Comparison of ENCODE assay signal across 8 cellular contexts in genomic region chr13:77026255-77026782, GRCh38. TPM values are rescaled to one million over a fixed set of nuclear protein-coding genes. Genes with fewer than 3 reads are reported as not detected.
DNase-seq lines count a peak whose midpoint lies in the region; ATAC-seq, FAIRE-seq and TF ChIP-seq lines count a peak whose summit lies in the region.

No MANE protein-coding gene starts in this region.

- TF ChIP-seq CTCF in activated B cell treated with CpG ODN at 0.5 μM for 24 hours (IDR thresholded peaks at IDR 0.05) (no peak), kidney (IDR thresholded peaks at IDR 0.05; ENCODE audit: borderline replicate concordance, extremely low read depth, insufficient read depth) (peak; percentile 1)

- POLR2A ChIA-PET in activated B cell treated with CpG ODN at 0.5 μM for 24 hours (lab: Charles Lee), result interaction anchor here (0.6 to 4.7 kb wide), 12 partner anchors 9 to 1387 kb away, joined by 3 to 76 read pairs (median 6); partner anchors contain the start of genes CLN5 and KCTD12

- FAIRE-seq in kidney (lab: Jason Lieb, UNC), result no peak

- CTCF ChIA-PET in activated B cell treated with CpG ODN at 0.5 μM for 24 hours (lab: Charles Lee), result interaction anchor here (1.3 to 2.3 kb wide), 2 partner anchors 33 to 46 kb away, joined by 3 to 7 read pairs; no protein-coding TSS in a partner anchor

- peak; percentile 39 for DNase-seq in NCI-H1694 treated with DMSO at 0.1 percent for 48 hours (lab: John Stamatoyannopoulos, UW)
- DNase-seq in NCI-H1694 (lab: John Stamatoyannopoulos, UW), result no peak
- DNase-seq in NCI-H1930 (lab: John Stamatoyannopoulos, UW), result peak; percentile 41 to 50
- peak; percentile 65 for DNase-seq in activated B cell treated with CpG ODN at 0.5 μM for 24 hours
- DNase-seq in caudate nucleus (lab: John Stamatoyannopoulos, UW), result peak in 56 of 61 donors; percentile 10 to 84 (median 52)
- peak; percentile 96 for DNase-seq in kidney
- DNase-seq in stimulated activated CD4-positive, alpha-beta T cell treated with anti-CD3 and anti-CD28 coated beads, Interleukin-15, amount 100 ng/mL, for 48 hours (ENCODE audit: low read depth in 2 of 2), result peak; percentile 56

- H3K36me3 ChIP-seq in kidney (ENCODE audit: control insufficient read depth in 1 of 2, insufficient read depth in 2 of 2, low read length in 2 of 2), result no peaks in the 10 kb centered on the region

- H3K4me3 Mint-ChIP-seq in activated B cell treated with CpG ODN at 0.5 μM for 24 hours, result peak overlapping the region; percentile 97

- no peaks in the 10 kb centered on the region for H3K9me3 Mint-ChIP-seq in activated B cell treated with CpG ODN at 0.5 μM for 24 hours

- peaks cover 60% of the 10 kb centered on the region for H3K4me1 Mint-ChIP-seq in activated B cell treated with CpG ODN at 0.5 μM for 24 hours

- H3K27ac ChIP-seq in caudate nucleus (ENCODE audit: low read depth, low read length) (peak overlapping the region; percentile 97), kidney (ENCODE audit: low read depth in 2 of 2, low read length in 2 of 2) (peak overlapping the region; percentile 94 to 98)

- peak overlapping the region; percentile 90 for H3K27ac Mint-ChIP-seq in activated B cell treated with CpG ODN at 0.5 μM for 24 hours

- peaks cover 27% of the 10 kb centered on the region for H3K36me3 Mint-ChIP-seq in activated B cell treated with CpG ODN at 0.5 μM for 24 hours (ENCODE audit: low read depth)

- H3K4me1 ChIP-seq in kidney (ENCODE audit: control insufficient read depth in 1 of 2, insufficient read depth in 1 of 2, low read depth in 1 of 2, low read length in 2 of 2), result peaks cover 0 to 10% of the 10 kb centered on the region in 2 donors

- peak overlapping the region; percentile 68 to 76 for H3K9ac ChIP-seq in kidney (ENCODE audit: low read length in 2 of 2)

- intact Hi-C loops in activated B cell treated with CpG ODN at 0.5 μM for 24 hours (cut with micrococcal nuclease) (loop anchor here (1.0 to 2.0 kb wide), 3 partner anchors 34 to 302 kb away; partner anchors contain the start of gene CLN5), kidney (cut with DNase I) (no loop called here)

- H3K4me3 ChIP-seq in kidney (ENCODE audit: low read length in 2 of 2), result peak overlapping the region; percentile 88 to 93

- ATAC-seq in HG02870 (IDR thresholded peaks at IDR 0.05; ENCODE audit: unreplicated experiment), result peak; percentile 47
- peak; percentile 68 for ATAC-seq in activated B cell treated with CpG ODN at 0.5 μM for 24 hours (ENCODE audit: low read depth)

- H3K27me3 Mint-ChIP-seq in activated B cell treated with CpG ODN at 0.5 μM for 24 hours, result no peaks in the 10 kb centered on the region

- H3K9me3 ChIP-seq in kidney (ENCODE audit: control insufficient read depth in 1 of 2, low read length in 2 of 2), result no peaks in the 10 kb centered on the region

RNA-seq across cellular contexts. Expression of gene FBXL3, which starts 0.6 kb away (rescaled TPM):
- total RNA-seq in activated B cell treated with CpG ODN at 0.5 μM for 24 hours (46.2 and 49.8 TPM in 2 replicates), kidney (61.6 TPM)
- polyA plus RNA-seq in kidney (ENCODE audit: insufficient read depth, low read depth, low replicate concordance), result 22.3 TPM

RNA-seq across cellular contexts. Expression of gene CLN5, which starts 34.4 kb away (rescaled TPM):
- total RNA-seq in activated B cell treated with CpG ODN at 0.5 μM for 24 hours (20.6 and 23.6 TPM in 2 replicates), kidney (80.8 TPM)
- polyA plus RNA-seq in kidney (ENCODE audit: insufficient read depth, low read depth, low replicate concordance), result 59.5 TPM
